ENCODE assay signal across 17 cellular contexts in genomic region chr9:136645343-136645902, GRCh38. TPM values are rescaled to one million over a fixed set of nuclear protein-coding genes. Genes with fewer than 3 reads are reported as not detected.
DNase-seq lines count a peak whose midpoint lies in the region; ATAC-seq, FAIRE-seq and TF ChIP-seq lines count a peak whose summit lies in the region.
"Had no signal": no experiment of that assay in that cellular context is flagged by ENCODE, and none has a peak within 500 bp of the region (broad histone marks: within the 10 kb centered on the region; RNA-seq: fewer than 3 reads in every experiment).

No MANE protein-coding gene starts in this region.

- WGBS in liver: 71% methylated on average over 18 of the region's 18 CpGs

- no peaks in the 10 kb centered on the region for H3K36me3 ChIP-seq in DOHH2 (ENCODE audit: control insufficient read depth, low read length)
- no peaks in the 10 kb centered on the region for H3K36me3 ChIP-seq in liver (ENCODE audit: control insufficient read depth in 4 of 4, insufficient read depth in 3 of 4, low read depth in 1 of 4, low read length in 3 of 4)
- no peaks in the 10 kb centered on the region for H3K36me3 ChIP-seq in skeletal muscle tissue (ENCODE audit: control insufficient read depth in 3 of 3, insufficient read depth in 3 of 3, low read length in 3 of 3)
- H3K36me3 ChIP-seq: HAP-1, SJCRH30 had no signal

- H3K27ac ChIP-seq in DOHH2 (ENCODE audit: low read depth, low read length): no peak overlapping the region
- peak overlapping the region; percentile 44 for H3K27ac ChIP-seq in caudate nucleus (ENCODE audit: low read depth, low read length)
- peak overlapping the region; percentile 65 to 82 for H3K27ac ChIP-seq in liver (ENCODE audit: low read depth in 1 of 2, low read length in 2 of 2)
- H3K27ac ChIP-seq in skeletal muscle tissue (ENCODE audit: low read depth, low read length): peak overlapping the region; percentile 83
- H3K27ac ChIP-seq: SJCRH30 had no signal

- H3K4me1 ChIP-seq in DOHH2 (ENCODE audit: control insufficient read depth, low read length) (peaks cover 37% of the 10 kb centered on the region), liver (ENCODE audit: control insufficient read depth in 4 of 4, insufficient read depth in 4 of 4, low read length in 3 of 4) (peaks cover 0 to 15% (median 11%) of the 10 kb centered on the region in 4 donors), skeletal muscle tissue (ENCODE audit: control insufficient read depth in 3 of 3, insufficient read depth in 3 of 3, low read length in 3 of 3) (peaks cover 6 to 24% (median 23%) of the 10 kb centered on the region in 3 donors)
- H3K4me1 ChIP-seq: HAP-1 had no signal

- no peaks in the 10 kb centered on the region for H3K9me2 ChIP-seq in DOHH2 (replicated peaks; ENCODE audit: control insufficient read depth, low read length)

- H3K79me2 ChIP-seq in DOHH2 (ENCODE audit: control insufficient read depth, low read length): no peaks in the 10 kb centered on the region

- H3K9ac ChIP-seq in liver (ENCODE audit: low read depth in 1 of 2, low read length in 2 of 2) (no peak overlapping the region), skeletal muscle tissue (ENCODE audit: low read depth in 1 of 3, low read length in 3 of 3) (peak overlapping the region in 1 of 3 donors; percentile 80)

- no peak for FAIRE-seq in D721Med (lab: Jason Lieb, UNC)
- FAIRE-seq: frontal cortex, islet of Langerhans had no signal

- no peak for DNase-seq in caudate nucleus (lab: John Stamatoyannopoulos, UW)
- no peak for DNase-seq in D721Med (ENCODE audit: insufficient read length, low spot score)
- DNase-seq in retina: no peak
- DNase-seq in COLO668 (lab: John Stamatoyannopoulos, UW; ENCODE audit: unreplicated experiment): no peak
- DNase-seq: activated CD4-positive, alpha-beta memory T cell treated with anti-CD3 and anti-CD28 coated beads for 36 hours; DMS153; effector memory CD8-positive, alpha-beta T cell; NCI-H1105 treated with DMSO at 0.1 percent for 48 hours; SJCRH30; stimulated activated naive CD4-positive, alpha-beta T cell had no signal

- TF ChIP-seq CTCF in DOHH2 (IDR thresholded peaks at IDR 0.05; ENCODE audit: low read depth, low read length, poor library complexity, severe bottlenecking) (no peak), liver (IDR thresholded peaks at IDR 0.05; ENCODE audit: low read depth, low read length, missing input control) (no peak), D721Med (IDR thresholded peaks at IDR 0.05; ENCODE audit: insufficient read depth, missing control alignments) (no peak)

- no peaks in the 10 kb centered on the region for H4K20me1 ChIP-seq in DOHH2 (ENCODE audit: control insufficient read depth, insufficient read depth, low read depth, low read length)

- peak overlapping the region; percentile 55 for H3K4me2 ChIP-seq in DOHH2 (ENCODE audit: low read length)

- H3K27me3 ChIP-seq in DOHH2 (ENCODE audit: control insufficient read depth, low read length) (peaks cover 45% of the 10 kb centered on the region), liver (ENCODE audit: control insufficient read depth in 4 of 4, insufficient read depth in 4 of 4, low read length in 3 of 4) (no peaks in the 10 kb centered on the region), skeletal muscle tissue (ENCODE audit: control insufficient read depth in 3 of 3, insufficient read depth in 3 of 3, low read length in 3 of 3) (peaks cover 7 to 14% (median 14%) of the 10 kb centered on the region in 3 donors)

- no peak for ATAC-seq in GM18511 (IDR thresholded peaks at IDR 0.05; ENCODE audit: unreplicated experiment)

- no peaks in the 10 kb centered on the region for H3K9me3 ChIP-seq in DOHH2 (ENCODE audit: control insufficient read depth, insufficient read depth, low read length)
- H3K9me3 ChIP-seq in liver (ENCODE audit: control insufficient read depth in 4 of 4, low read length in 3 of 4): no peaks in the 10 kb centered on the region
- no peaks in the 10 kb centered on the region for H3K9me3 ChIP-seq in skeletal muscle tissue (ENCODE audit: control insufficient read depth in 3 of 3, low read length in 3 of 3)
- H3K9me3 ChIP-seq: HAP-1, SJCRH30 had no signal

- H3F3A ChIP-seq in DOHH2 (ENCODE audit: control insufficient read depth, insufficient read depth): no peaks in the 10 kb centered on the region

- TF ChIP-seq RAD21 in liver (IDR thresholded peaks at IDR 0.05): no peak

- peak overlapping the region; percentile 51 for H3K4me3 ChIP-seq in DOHH2 (ENCODE audit: low read length)
- no peak overlapping the region for H3K4me3 ChIP-seq in liver (ENCODE audit: low read depth in 1 of 3, low read length in 3 of 3)
- H3K4me3 ChIP-seq in skeletal muscle tissue (ENCODE audit: low read length in 3 of 3): peak overlapping the region in 2 of 3 donors; percentile 13 to 27
- H3K4me3 ChIP-seq: HAP-1, SJCRH30 had no signal

TF ChIP-seq in liver, 16 proteins besides CTCF, POLR2A, EP300 and RAD21:
- TF ChIP-seq EGR1 (IDR thresholded peaks at IDR 0.05; ENCODE audit: low read depth in 2 of 2): no peak
- TF ChIP-seq HNF4A (conservative IDR thresholded peaks at IDR 0.05): no peak
- no peak for TF ChIP-seq GABPA (IDR thresholded peaks at IDR 0.05 in 1 of 2, conservative IDR thresholded peaks at IDR 0.05 in 1 of 2)
- no peak for TF ChIP-seq NR2F2 (IDR thresholded peaks at IDR 0.05)
- no peak for TF ChIP-seq FOXA1 (IDR thresholded peaks at IDR 0.05)
- TF ChIP-seq SP1 (IDR thresholded peaks at IDR 0.05): no peak
- no peak for TF ChIP-seq TAF1 (conservative IDR thresholded peaks at IDR 0.05)
- no peak for TF ChIP-seq HNF4G (IDR thresholded peaks at IDR 0.05)
- no peak for TF ChIP-seq JUND (IDR thresholded peaks at IDR 0.05)
- TF ChIP-seq, protein P1, sequence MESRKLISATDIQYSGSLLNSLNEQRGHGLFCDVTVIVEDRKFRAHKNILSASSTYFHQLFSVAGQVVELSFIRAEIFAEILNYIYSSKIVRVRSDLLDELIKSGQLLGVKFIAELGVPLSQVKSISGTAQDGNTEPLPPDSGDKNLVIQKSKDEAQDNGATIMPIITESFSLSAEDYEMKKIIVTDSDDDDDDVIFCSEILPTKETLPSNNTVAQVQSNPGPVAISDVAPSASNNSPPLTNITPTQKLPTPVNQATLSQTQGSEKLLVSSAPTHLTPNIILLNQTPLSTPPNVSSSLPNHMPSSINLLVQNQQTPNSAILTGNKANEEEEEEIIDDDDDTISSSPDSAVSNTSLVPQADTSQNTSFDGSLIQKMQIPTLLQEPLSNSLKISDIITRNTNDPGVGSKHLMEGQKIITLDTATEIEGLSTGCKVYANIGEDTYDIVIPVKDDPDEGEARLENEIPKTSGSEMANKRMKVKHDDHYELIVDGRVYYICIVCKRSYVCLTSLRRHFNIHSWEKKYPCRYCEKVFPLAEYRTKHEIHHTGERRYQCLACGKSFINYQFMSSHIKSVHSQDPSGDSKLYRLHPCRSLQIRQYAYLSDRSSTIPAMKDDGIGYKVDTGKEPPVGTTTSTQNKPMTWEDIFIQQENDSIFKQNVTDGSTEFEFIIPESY (IDR thresholded peaks at IDR 0.05): no peak
- no peak for TF ChIP-seq FOXA2 (IDR thresholded peaks at IDR 0.05)
- no peak for TF ChIP-seq ATF3 (IDR thresholded peaks at IDR 0.05)
- no peak for TF ChIP-seq REST (IDR thresholded peaks at IDR 0.05)
- no peak for TF ChIP-seq RXRA (IDR thresholded peaks at IDR 0.05)

RNA-seq across cellular contexts. Expression of gene EGFL7, which starts 17.3 kb away (rescaled TPM):
- total RNA-seq in liver (10 to 100 TPM; 34.5 to 38.5 TPM), skeletal muscle tissue (51.7 TPM)
- 10 to 100 TPM; 32.1 to 39.7 TPM for polyA plus RNA-seq in liver

RNA-seq across cellular contexts. Expression of gene AGPAT2, which starts 41.8 kb away (rescaled TPM):
- total RNA-seq in liver (100 to 1,000 TPM in 1 of 2 donors, 10 to 100 TPM in 1; 75.1 to 213 TPM), skeletal muscle tissue (27.1 TPM)
- polyA plus RNA-seq in liver: 100 to 1,000 TPM; 211 to 222 TPM

Comparison
In these comparisons a context has a peak if more than half of its experiments do, and no peak if none do; other contexts are left out.
1. H3K4me3 ChIP-seq: peak in DOHH2 (single experiment) and skeletal muscle tissue (2 of 3); none in liver (0 of 3).